In genomic region chr4:126973201-126973600, GRCh38 we compare ENCODE assay signal across 28 cellular contexts.
"Had no signal": no experiment of that assay in that cellular context is flagged by ENCODE, and none has a peak within 500 bp of the region (broad histone marks: within the 10 kb centered on the region; RNA-seq: fewer than 3 reads in every experiment).

No MANE protein-coding gene starts in this region.

- H3K9me3 ChIP-seq: Peyer's patch, SJCRH30, SK-N-SH had no signal

- H3K27ac Mint-ChIP-seq: activated B cell treated with CpG ODN at 0.5 μM for 24 hours; activated CD4-positive, alpha-beta T cell treated with anti-CD3 and anti-CD28 coated beads, Interleukin-2, amount 10 ng/mL, durations not matched to agents 24 days and 14 days; activated naive CD4-positive, alpha-beta T cell treated with anti-CD3 and anti-CD28 coated beads, Interleukin-2, amount 50 U/mL, for 72 hours; activated naive CD8-positive, alpha-beta T cell treated with anti-CD3 and anti-CD28 coated beads, Interleukin-2, amount 50 U/mL, for 24 hours; T-helper 1 cell treated with Interleukin-12 subunit alpha and Interleukin-12 subunit beta and Interleukin-4 antibody, amounts not matched to agents 30 μg/mL and 1 μg/mL, for 36 hours had no signal

- H3K27me3 ChIP-seq: Peyer's patch, SJCRH30 had no signal

- H3K36me3 ChIP-seq: Peyer's patch, SJCRH30 had no signal

- H3K4me2 ChIP-seq: SK-N-SH had no signal

- ATAC-seq: activated naive CD4-positive, alpha-beta T cell treated with anti-CD3 and anti-CD28 coated beads, Interleukin-2, amount 50 U/mL, for 72 hours; activated naive CD8-positive, alpha-beta T cell treated with anti-CD3 and anti-CD28 coated beads, Interleukin-2, amount 50 U/mL, for 24 hours; activated T-cell treated with anti-CD3 and anti-CD28 coated beads, Interleukin-2, amount 50 U/mL, for 4 hours; K562 had no signal

- H3K27me3 Mint-ChIP-seq: activated B cell treated with CpG ODN at 0.5 μM for 24 hours; activated CD4-positive, alpha-beta T cell treated with anti-CD3 and anti-CD28 coated beads, Interleukin-2, amount 10 ng/mL, durations not matched to agents 24 days and 14 days; activated naive CD8-positive, alpha-beta T cell treated with anti-CD3 and anti-CD28 coated beads, Interleukin-2, amount 50 U/mL, for 24 hours had no signal

- H3K36me3 Mint-ChIP-seq: activated naive CD4-positive, alpha-beta T cell treated with anti-CD3 and anti-CD28 coated beads, Interleukin-2, amount 50 U/mL, for 72 hours had no signal

- H3K4me3 Mint-ChIP-seq: activated B cell treated with CpG ODN at 0.5 μM for 24 hours; activated CD4-positive, alpha-beta T cell treated with anti-CD3 and anti-CD28 coated beads, Interleukin-2, amount 10 ng/mL, durations not matched to agents 24 days and 14 days; activated naive CD8-positive, alpha-beta T cell treated with anti-CD3 and anti-CD28 coated beads, Interleukin-2, amount 50 U/mL, for 24 hours; activated T-cell treated with anti-CD3 and anti-CD28 coated beads, Interleukin-2, amount 50 U/mL, for 4 hours; T-helper 1 cell treated with Interleukin-12 subunit alpha and Interleukin-12 subunit beta and Interleukin-4 antibody, amounts not matched to agents 30 μg/mL and 1 μg/mL, for 36 hours had no signal

- H3K4me3 ChIP-seq: K562, Peyer's patch, SJCRH30 had no signal

- H3K9me2 ChIP-seq: SK-N-SH had no signal

- H3K9ac ChIP-seq: SK-N-SH had no signal

- H3K4me1 Mint-ChIP-seq: activated B cell treated with CpG ODN at 0.5 μM for 24 hours; activated CD4-positive, alpha-beta T cell treated with anti-CD3 and anti-CD28 coated beads, Interleukin-2, amount 10 ng/mL, durations not matched to agents 24 days and 14 days; activated naive CD8-positive, alpha-beta T cell treated with anti-CD3 and anti-CD28 coated beads, Interleukin-2, amount 50 U/mL, for 24 hours had no signal

- H3K9me3 Mint-ChIP-seq: activated B cell treated with CpG ODN at 0.5 μM for 24 hours; activated CD4-positive, alpha-beta T cell treated with anti-CD3 and anti-CD28 coated beads, Interleukin-2, amount 10 ng/mL, durations not matched to agents 24 days and 14 days; T-helper 1 cell treated with Interleukin-12 subunit alpha and Interleukin-12 subunit beta and Interleukin-4 antibody, amounts not matched to agents 30 μg/mL and 1 μg/mL, for 36 hours had no signal

- H3K27ac ChIP-seq: Peyer's patch, RWPE1, SJCRH30 had no signal

- H3K4me1 ChIP-seq: Peyer's patch, SJCRH30 had no signal

- DNase-seq: activated B cell treated with CpG ODN at 0.5 μM for 24 hours; activated CD4-positive, alpha-beta T cell treated with anti-CD3 and anti-CD28 coated beads for 1 hour; activated CD4-positive, alpha-beta T cell treated with anti-CD3 and anti-CD28 coated beads, Interleukin-2, amount 10 ng/mL, durations not matched to agents 24 days and 14 days; activated CD4-positive, alpha-beta T cell treated with anti-CD3 and anti-CD28 coated beads, Interleukin-2, amount 50 U/mL, for 48 hours; activated CD8-positive, alpha-beta memory T cell treated with anti-CD3 and anti-CD28 coated beads for 24 hours; activated effector memory CD4-positive, alpha-beta T cell treated with anti-CD3 and anti-CD28 coated beads, Interleukin-2, amount 50 U/mL, for 16 hours; activated naive CD4-positive, alpha-beta T cell treated with Interleukin-2 at 50 U/mL for 16 hours; activated naive CD8-positive, alpha-beta T cell treated with anti-CD3 and anti-CD28 coated beads, Interleukin-2, amount 50 U/mL, for 24 hours; activated T-cell treated with anti-CD3 and anti-CD28 coated beads, Interleukin-2, amount 50 U/mL, for 4 hours; caudate nucleus; Kasumi-1; NCI-H1092; NCI-H1417; NCI-H1694; NCI-H2029; NCI-H2107; NCI-H345; NCI-H510A; NCI-H526 treated with DMSO at 0.1 percent for 48 hours; NCI-H82; Peyer's patch; Right ventricle myocardium superior; SJCRH30; SK-N-SH had no signal
